24 cellular contexts compared by ENCODE assay signal in the genomic region with DNA sequence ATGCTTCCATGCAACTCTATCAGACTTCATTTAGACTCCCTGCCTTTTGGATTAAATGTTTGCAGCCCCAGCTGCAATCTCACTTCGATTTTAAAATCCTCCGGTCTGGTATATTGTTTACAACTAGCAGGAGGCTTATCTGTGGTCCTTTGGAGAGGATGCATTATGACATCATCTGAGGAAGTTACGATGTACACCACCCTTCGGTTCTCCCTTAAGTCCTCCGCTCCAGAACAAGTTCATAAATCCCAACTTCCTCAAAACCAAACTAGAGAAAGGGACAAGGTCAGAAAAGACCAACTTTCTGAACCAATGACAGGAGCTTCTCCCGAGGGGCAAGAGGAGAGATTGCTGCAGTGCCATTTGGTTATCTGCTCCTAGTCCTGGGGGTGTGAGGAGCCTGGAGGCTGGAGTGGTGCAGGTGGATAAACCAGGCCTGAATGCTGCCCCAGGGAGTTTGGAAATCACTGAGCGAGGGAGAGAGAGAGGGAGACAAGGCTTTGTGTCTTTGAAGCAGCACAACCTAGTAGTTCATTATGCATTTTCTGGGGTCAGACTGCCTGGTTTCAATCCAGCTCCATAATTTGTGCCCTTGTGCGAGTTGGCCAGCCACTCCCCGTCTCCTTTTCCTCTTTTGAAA.
DNase-seq lines count a peak whose midpoint lies in the region; ATAC-seq and TF ChIP-seq lines count a peak whose summit lies in the region.
"Had no signal": no experiment of that assay in that cellular context is flagged by ENCODE, and none has a peak within 500 bp of the region (broad histone marks: within the 10 kb centered on the region; RNA-seq: fewer than 3 reads in every experiment).

No MANE protein-coding gene starts in this region.

- H3K9me3 ChIP-seq in left lung = no peaks in the 10 kb centered on the region
- no peaks in the 10 kb centered on the region for H3K9me3 ChIP-seq in upper lobe of right lung
- H3K9me3 ChIP-seq: gastroesophageal sphincter, pancreas, right lobe of liver, stomach had no signal

- peaks cover 7% of the 10 kb centered on the region for H3K4me1 Mint-ChIP-seq in CD14-positive monocyte
- H3K4me1 Mint-ChIP-seq: central memory CD8-positive, alpha-beta T cell had no signal

- no peak overlapping the region for H3K4me3 Mint-ChIP-seq in CD14-positive monocyte
- H3K4me3 Mint-ChIP-seq: activated naive CD8-positive, alpha-beta T cell; central memory CD8-positive, alpha-beta T cell; HFFc6; type B pancreatic cell had no signal

- H3K4me3 ChIP-seq in left lung (no peak overlapping the region), upper lobe of right lung (no peak overlapping the region)
- H3K4me3 ChIP-seq: gastroesophageal sphincter, pancreas, right lobe of liver, stomach had no signal

- H3K27ac Mint-ChIP-seq in CD14-positive monocyte = no peak overlapping the region
- H3K27ac Mint-ChIP-seq: activated naive CD8-positive, alpha-beta T cell; activated T-helper 2 cell treated with anti-CD3 and anti-CD28 coated beads, Interferon-gamma antibody, Interleukin-2, Interleukin-4, amounts not matched to agents 10 μg/mL and 5 μg/mL and 100 μg/mL, durations not matched to agents 14 hours and 24 hours and 36 hours; HFFc6; type B pancreatic cell had no signal

- no peak overlapping the region for H3K27ac ChIP-seq in left lung
- H3K27ac ChIP-seq in upper lobe of right lung = no peak overlapping the region
- H3K27ac ChIP-seq: gastroesophageal sphincter, KMS-11, pancreas, right lobe of liver, stomach, WERI-Rb-1 had no signal

- intact Hi-C loops in Right ventricle myocardium superior (cut with DNase I) = no loop called here
- intact Hi-C loops in Right ventricle myocardium inferior (cut with DNase I) = loop anchor here (10.0 kb wide), 1 partner anchor 309 kb away; the partner anchor contains the start of gene TLE1
- intact Hi-C loops in left lung (cut with DNase I) = no loop called here
- intact Hi-C loops in upper lobe of right lung (cut with DNase I) = no loop called here
- intact Hi-C loops in CD14-positive monocyte (cut with micrococcal nuclease) = no loop called here

- no peaks in the 10 kb centered on the region for H3K27me3 Mint-ChIP-seq in CD14-positive monocyte (ENCODE audit: low read depth in 3 of 3)
- H3K27me3 Mint-ChIP-seq: activated naive CD8-positive, alpha-beta T cell; central memory CD8-positive, alpha-beta T cell had no signal

- DNase-seq in Right ventricle myocardium superior (no peak), Right ventricle myocardium inferior (ENCODE audit: missing footprints) (no peak), OCI-M1 (lab: John Stamatoyannopoulos, UW) (peak; percentile 33), left lung (no peak), upper lobe of right lung (no peak), DMS53 (lab: John Stamatoyannopoulos, UW) (no peak), CD14-positive monocyte (ENCODE audit: low spot score) (no peak)
- DNase-seq in stimulated activated CD4-positive, alpha-beta T cell treated with anti-CD3 and anti-CD28 coated beads, Interleukin-15, amount 100 ng/mL, for 24 hours = no peak
- DNase-seq: activated CD8-positive, alpha-beta memory T cell treated with anti-CD3 and anti-CD28 coated beads, Interleukin-2, amount 50 U/mL, for 4 hours; HFFc6; kidney glomerular epithelial cell; NCI-H1105; NCI-H2029 treated with DMSO at 0.1 percent for 48 hours; pancreas; right lobe of liver; stomach; T-helper 2 cell; WERI-Rb-1 had no signal

- H3K4me1 ChIP-seq in left lung (no peaks in the 10 kb centered on the region), upper lobe of right lung (peaks cover 5% of the 10 kb centered on the region)
- H3K4me1 ChIP-seq: gastroesophageal sphincter, pancreas had no signal

- peaks cover 0 to 5% (median 3%) of the 10 kb centered on the region in 7 donors for H3K9me3 Mint-ChIP-seq in CD14-positive monocyte
- H3K9me3 Mint-ChIP-seq: activated T-helper 2 cell treated with anti-CD3 and anti-CD28 coated beads, Interferon-gamma antibody, Interleukin-2, Interleukin-4, amounts not matched to agents 10 μg/mL and 5 μg/mL and 100 μg/mL, durations not matched to agents 14 hours and 24 hours and 36 hours; HFFc6; type B pancreatic cell had no signal

- no peaks in the 10 kb centered on the region for H3K36me3 Mint-ChIP-seq in CD14-positive monocyte
- H3K36me3 Mint-ChIP-seq: activated naive CD8-positive, alpha-beta T cell; type B pancreatic cell had no signal

- H3K27me3 ChIP-seq in left lung = no peaks in the 10 kb centered on the region
- H3K27me3 ChIP-seq in upper lobe of right lung = no peaks in the 10 kb centered on the region
- H3K27me3 ChIP-seq: gastroesophageal sphincter, pancreas, right lobe of liver, stomach had no signal

- H3K36me3 ChIP-seq in left lung = no peaks in the 10 kb centered on the region
- H3K36me3 ChIP-seq in upper lobe of right lung = no peaks in the 10 kb centered on the region
- H3K36me3 ChIP-seq: gastroesophageal sphincter, pancreas, right lobe of liver, stomach, WERI-Rb-1 had no signal

- peak; percentile 48 for ATAC-seq in Right ventricle myocardium superior (ENCODE audit: poor library complexity)
- no peak for ATAC-seq in Right ventricle myocardium inferior
- ATAC-seq in left lung = peak; percentile 23
- peak; percentile 59 for ATAC-seq in upper lobe of right lung

- TF ChIP-seq CTCF in left lung (IDR thresholded peaks at IDR 0.05) (no peak), upper lobe of right lung (IDR thresholded peaks at IDR 0.05) (no peak), CD14-positive monocyte (IDR thresholded peaks at IDR 0.05) (no peak)
